Comparison of ENCODE assay signal across 31 cellular contexts in the genomic region with DNA sequence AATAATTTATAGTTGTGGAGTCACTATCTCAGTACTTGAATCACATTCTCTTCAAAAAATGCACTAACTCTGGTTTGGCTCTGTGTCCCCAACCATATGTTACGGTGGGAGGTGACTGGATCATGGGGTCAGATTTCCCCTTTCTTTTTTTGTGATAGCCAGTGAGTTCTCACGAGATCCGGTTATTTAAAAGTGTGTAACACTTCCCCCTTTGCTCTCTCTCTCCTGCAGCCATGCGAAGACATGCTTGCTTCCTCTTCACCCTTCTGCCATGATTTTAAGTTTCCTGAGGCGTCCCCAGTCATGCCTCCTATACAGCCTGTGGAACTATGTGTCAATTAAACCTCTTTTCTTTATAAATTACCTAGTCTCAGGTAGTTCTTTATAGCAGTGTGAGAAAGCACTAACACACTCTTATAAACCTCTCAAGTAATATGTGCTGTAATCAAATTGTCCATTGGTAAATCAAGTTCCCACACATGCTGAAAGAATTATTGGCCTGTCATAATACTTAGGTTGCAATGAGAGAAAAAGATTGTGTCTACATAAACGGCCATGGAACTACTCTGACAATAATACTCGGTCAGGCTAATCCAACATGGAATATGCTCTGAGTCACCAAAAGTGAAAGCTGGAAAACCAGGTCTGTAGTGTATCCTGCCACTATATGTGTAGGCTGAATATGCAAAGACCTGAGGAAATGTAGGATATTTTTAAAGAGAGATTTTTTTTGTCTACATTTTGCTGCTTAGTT.
DNase-seq lines count a peak whose midpoint lies in the region; ATAC-seq, FAIRE-seq and TF ChIP-seq lines count a peak whose summit lies in the region.
"Had no signal": no experiment of that assay in that cellular context is flagged by ENCODE, and none has a peak within 500 bp of the region (broad histone marks: within the 10 kb centered on the region; RNA-seq: fewer than 3 reads in every experiment).

No MANE protein-coding gene starts in this region.

- DNase-seq in A172 (ENCODE audit: low spot score) (peak; percentile 43), SK-N-SH (no peak), epithelial cell of esophagus (ENCODE audit: low read depth) (peak; percentile 12), NCI-H446 (lab: John Stamatoyannopoulos, UW) (no peak), HepG2 (ENCODE audit: low spot score) (no peak), substantia nigra (lab: John Stamatoyannopoulos, UW) (no peak)
- DNase-seq in stimulated activated CD4-positive, alpha-beta T cell treated with anti-CD3 and anti-CD28 coated beads, Interleukin-12 subunit alpha, Interleukin-12 subunit beta, amount 100 ng/mL, for 4 hours = no peak
- DNase-seq: ACHN; activated CD8-positive, alpha-beta memory T cell treated with anti-CD3 and anti-CD28 coated beads, Interleukin-2, amount 50 U/mL, for 48 hours; activated CD8-positive, alpha-beta T cell treated with anti-CD3 and anti-CD28 coated beads for 36 hours; activated naive CD4-positive, alpha-beta T cell treated with anti-CD3 and anti-CD28 coated beads for 36 hours; adrenal gland; CD4-positive, alpha-beta memory T cell; IMR-90; lower lobe of right lung; mucosa of descending colon; natural killer cell; NCI-H1092 treated with DMSO at 0.1 percent for 48 hours; NCI-H1694 treated with DMSO at 0.1 percent for 48 hours; NCI-H524 treated with DMSO at 0.1 percent for 48 hours; occipital lobe; psoas muscle; stimulated activated CD4-positive, alpha-beta T cell treated with anti-CD3 and anti-CD28 coated beads, Interleukin-15, amount 100 ng/mL, for 24 hours; transverse colon had no signal

- H3K9me3 ChIP-seq in HEK293 (ENCODE audit: control insufficient read depth, insufficient read depth, low read depth, low read length) (no peaks in the 10 kb centered on the region), SK-N-SH (no peaks in the 10 kb centered on the region), HepG2 (ENCODE audit: low read length) (no peaks in the 10 kb centered on the region)
- H3K9me3 ChIP-seq: adrenal gland, breast epithelium, HAP-1, lower lobe of right lung, mucosa of descending colon, psoas muscle, transverse colon had no signal

- no peak for FAIRE-seq in HepG2 (lab: Jason Lieb, UNC)
- FAIRE-seq: GM12891 had no signal

- H2AFZ ChIP-seq in SK-N-SH (ENCODE audit: low read depth) = peak overlapping the region; percentile 29; the same call in 1 of the 2 replicates
- H2AFZ ChIP-seq in HepG2 (ENCODE audit: low read length) = no peak overlapping the region
- H2AFZ ChIP-seq: hepatocyte had no signal

- peaks cover 7% of the 10 kb centered on the region for H3F3A ChIP-seq in SK-N-SH (replicated peaks; ENCODE audit: insufficient read depth)

- TF ChIP-seq RAD21 in SK-N-SH (IDR thresholded peaks at IDR 0.05; ENCODE audit: low read length) = no peak
- no peak for TF ChIP-seq RAD21 in HepG2 (CRISPR knock-in tag; IDR thresholded peaks at IDR 0.05)

- POLR2A ChIA-PET in HEK293 (lab: Yijun Ruan, JAX) = no interaction called here
- POLR2A ChIA-PET in SK-N-SH (lab: Yijun Ruan, JAX) = no interaction called here
- POLR2A ChIA-PET in HepG2 (lab: Yijun Ruan, JAX) = no interaction called here

- H3K79me2 ChIP-seq in SK-N-SH (ENCODE audit: insufficient read depth) (no peaks in the 10 kb centered on the region), HepG2 (ENCODE audit: insufficient read depth, low read length) (no peaks in the 10 kb centered on the region)
- H3K79me2 ChIP-seq: hepatocyte had no signal

- CTCF ChIA-PET in HEK293 (lab: Yijun Ruan, JAX) = interaction anchor here (1.1 kb wide), 1 partner anchor 237 kb away, joined by 3 read pairs; no protein-coding TSS in a partner anchor
- CTCF ChIA-PET in SK-N-SH (lab: Yijun Ruan, JAX) = no interaction called here
- CTCF ChIA-PET in HepG2 (lab: Yijun Ruan, JAX; ENCODE audit: low intra/inter-chr PET ratio, low total read pairs) = no interaction called here

- H3K4me3 ChIP-seq in HEK293 (ENCODE audit: low read depth, low read length) (no peak overlapping the region), SK-N-SH (ENCODE audit: low read depth in 2 of 2, low read length in 1 of 2) (no peak overlapping the region; a peak in 1 of 4 replicates), epithelial cell of esophagus (ENCODE audit: low read length) (no peak overlapping the region), HepG2 (replicated peaks in 1 of 3; ENCODE audit: insufficient read depth in 1 of 3, low read depth in 2 of 3, low read length in 3 of 3) (no peak overlapping the region)
- H3K4me3 ChIP-seq: adrenal gland, breast epithelium, HAP-1, hepatocyte, lower lobe of right lung, mucosa of descending colon, psoas muscle, transverse colon had no signal

- WGBS in SK-N-SH (ENCODE audit: low lambda C conversion rate) = 62% methylated on average over 7 of the region's 7 CpGs
- 59% methylated on average over 7 of the region's 7 CpGs for WGBS in HepG2 (ENCODE audit: low lambda C conversion rate)

- TF ChIP-seq CTCF in HEK293 (tag by site-specific recombination; IDR thresholded peaks at IDR 0.05) (no peak), SK-N-SH (IDR thresholded peaks at IDR 0.05) (no peak), epithelial cell of esophagus (IDR thresholded peaks at IDR 0.05; ENCODE audit: insufficient read depth, low read depth, low read length, missing control alignments) (no peak), HepG2 (CRISPR knock-in tag; IDR thresholded peaks at IDR 0.05) (no peak)

- H3K4me1 ChIP-seq in HEK293 (ENCODE audit: control insufficient read depth, insufficient read depth, low read length) (no peaks in the 10 kb centered on the region; the same call in 1 of the 2 replicates), SK-N-SH (ENCODE audit: control insufficient read depth in 1 of 2, insufficient read depth in 2 of 2, low read depth in 1 of 2, low read length in 1 of 2) (peaks cover 0 to 20% of the 10 kb centered on the region in 2 experiments; a peak in 2 of 4 replicates), HepG2 (ENCODE audit: insufficient read depth, low read length) (no peaks in the 10 kb centered on the region)
- H3K4me1 ChIP-seq: breast epithelium, HAP-1, lower lobe of right lung, psoas muscle, transverse colon had no signal

- H3K4me2 ChIP-seq in SK-N-SH (peak overlapping the region; percentile 43), HepG2 (ENCODE audit: low read depth, low read length) (no peak overlapping the region)
- H3K4me2 ChIP-seq: hepatocyte had no signal

- in situ Hi-C loops in HepG2 (cut with HindIII; ENCODE audit: extremely low pct_ligation_motif_present, low pct_unique_long_range_greater_than_20kb) = no loop called here

- BruUV-seq in HepG2 (replicated peaks; lab: Mats Ljungman, UMichigan) = no TSS peak

- no peak for TF ChIP-seq POLR2A in HepG2 (IDR thresholded peaks at IDR 0.05; ENCODE audit: insufficient read depth in 1 of 2, low read depth in 2 of 2, low read length in 2 of 2)

- H4K20me1 ChIP-seq in SK-N-SH (ENCODE audit: insufficient read depth) (no peaks in the 10 kb centered on the region), HepG2 (ENCODE audit: insufficient read depth, low read length) (no peaks in the 10 kb centered on the region)

- H3K9ac ChIP-seq in SK-N-SH (no peak overlapping the region), HepG2 (ENCODE audit: insufficient read depth, low read depth, low read length) (no peak overlapping the region)

- intact Hi-C loops in HepG2 (cut with micrococcal nuclease; ENCODE audit: unreplicated experiment) = no loop called here

- no peaks in the 10 kb centered on the region for H3K9me2 ChIP-seq in SK-N-SH

- no peaks in the 10 kb centered on the region for H3K36me3 ChIP-seq in HEK293 (ENCODE audit: control insufficient read depth in 2 of 2, insufficient read depth in 1 of 2, low read length in 2 of 2)
- no peaks in the 10 kb centered on the region for H3K36me3 ChIP-seq in SK-N-SH (replicated peaks in 1 of 2; ENCODE audit: control insufficient read depth in 1 of 2, insufficient read depth in 2 of 2, low read length in 1 of 2)
- H3K36me3 ChIP-seq in HepG2 (replicated peaks in 1 of 2; ENCODE audit: control insufficient read depth in 1 of 2, insufficient read depth in 2 of 2, low read length in 2 of 2) = no peaks in the 10 kb centered on the region
- H3K36me3 ChIP-seq: adrenal gland, breast epithelium, HAP-1, lower lobe of right lung, transverse colon had no signal

- H3K27ac ChIP-seq in HEK293 (ENCODE audit: extremely low read depth, low read depth, low read length) = no peak overlapping the region
- H3K27ac ChIP-seq in SK-N-SH (ENCODE audit: low read depth in 2 of 2, low read length in 1 of 2) = peak overlapping the region in 1 of 2 experiments; percentile 68; a peak in 3 of 4 replicates
- H3K27ac ChIP-seq in HepG2 (ENCODE audit: extremely low read length, insufficient read depth, low read length) = no peak overlapping the region
- no peak overlapping the region for H3K27ac ChIP-seq in substantia nigra (ENCODE audit: low read depth, low read length, poor library complexity, severe bottlenecking)
- H3K27ac ChIP-seq: adrenal gland, breast epithelium, hepatocyte, lower lobe of right lung, psoas muscle, transverse colon had no signal

- no peak for ATAC-seq in HepG2
- ATAC-seq: activated CD8-positive, alpha-beta T cell treated with anti-CD3 and anti-CD28 coated beads for 36 hours; lower lobe of right lung; mucosa of descending colon; natural killer cell; psoas muscle; Right ventricle myocardium inferior; stimulated activated effector memory CD8-positive, alpha-beta T cell treated with anti-CD3 and anti-CD28 coated beads, Interleukin-12 subunit alpha, Interleukin-12 subunit beta, amount 100 ng/mL, for 72 hours had no signal

- H3K27me3 ChIP-seq in SK-N-SH (ENCODE audit: insufficient read depth) = no peaks in the 10 kb centered on the region
- H3K27me3 ChIP-seq in HepG2 (ENCODE audit: control insufficient read depth in 1 of 2, insufficient read depth in 2 of 2, low read length in 2 of 2) = no peaks in the 10 kb centered on the region; a peak in 1 of 5 replicates
- H3K27me3 ChIP-seq: adrenal gland, breast epithelium, hepatocyte, transverse colon had no signal

- TF ChIP-seq EP300 in SK-N-SH (IDR thresholded peaks at IDR 0.05; ENCODE audit: borderline replicate concordance in 1 of 2, low read depth in 1 of 2, low read length in 1 of 2) = no peak
- TF ChIP-seq EP300 in HepG2 (IDR thresholded peaks at IDR 0.05; ENCODE audit: low read depth in 2 of 2, low read length in 2 of 2) = no peak
- no peak for TF ChIP-seq EP300 in HepG2 (CRISPR knock-in tag; IDR thresholded peaks at IDR 0.05; ENCODE audit: borderline replicate concordance)

TF ChIP-seq in HEK293, 187 proteins besides CTCF, POLR2A, EP300 and RAD21 (continues in another document):
- TF ChIP-seq FEZF1 (tag by site-specific recombination; IDR thresholded peaks at IDR 0.05) = no peak

TF ChIP-seq in SK-N-SH, 30 proteins besides CTCF, POLR2A, EP300 and RAD21 (continues in another document):
- TF ChIP-seq TCF12 (IDR thresholded peaks at IDR 0.05) (peak; percentile 27; the same call in 1 of the 2 replicates), FOSL2 (IDR thresholded peaks at IDR 0.05; ENCODE audit: borderline replicate concordance, low read depth) (peak; percentile 47; the same call in 1 of the 2 replicates), SIN3A (IDR thresholded peaks at IDR 0.05; ENCODE audit: borderline replicate concordance, low read depth, low read length) (no peak)

TF ChIP-seq in HepG2, 621 proteins besides CTCF, POLR2A, EP300 and RAD21 (continues in another document):
- TF ChIP-seq SMC3 (IDR thresholded peaks at IDR 0.05; ENCODE audit: low read length) (no peak), ZNF367 (CRISPR knock-in tag; IDR thresholded peaks at IDR 0.05; ENCODE audit: borderline replicate concordance) (no peak), ZNF24 (IDR thresholded peaks at IDR 0.05) (no peak), IRF2 (CRISPR knock-in tag; IDR thresholded peaks at IDR 0.05) (no peak)

Comparison
In these comparisons a context has a peak if more than half of its experiments do, and no peak if none do; other contexts are left out.
1. DNase-seq: peak in A172 (single experiment) and epithelial cell of esophagus (single experiment); none in SK-N-SH (single experiment), NCI-H446 (0 of 2), HepG2 (single experiment), substantia nigra (0 of 49) and stimulated activated CD4-positive, alpha-beta T cell treated with anti-CD3 and anti-CD28 coated beads, Interleukin-12 subunit alpha, Interleukin-12 subunit beta, amount 100 ng/mL, for 4 hours (single experiment).